In genomic region chr12:123139926-123140674, GRCh38 we compare ENCODE assay signal across 9 cellular contexts. TPM values are rescaled to one million over a fixed set of nuclear protein-coding genes. Genes with fewer than 3 reads are reported as not detected.
DNase-seq lines count a peak whose midpoint lies in the region; ATAC-seq, FAIRE-seq and TF ChIP-seq lines count a peak whose summit lies in the region.
"Had no signal": no experiment of that assay in that cellular context is flagged by ENCODE, and none has a peak within 500 bp of the region (broad histone marks: within the 10 kb centered on the region; RNA-seq: fewer than 3 reads in every experiment).

No MANE protein-coding gene starts in this region.

- intact Hi-C loops in HepG2 (cut with micrococcal nuclease; ENCODE audit: unreplicated experiment): loop anchor here (5.0 kb wide), 1 partner anchor 48 kb away; no protein-coding TSS in a partner anchor

- TF ChIP-seq RAD21 in HepG2 (CRISPR knock-in tag; IDR thresholded peaks at IDR 0.05): no peak

- TF ChIP-seq CTCF in HepG2 (CRISPR knock-in tag; IDR thresholded peaks at IDR 0.05) (no peak), tibial nerve (IDR thresholded peaks at IDR 0.05) (no peak)

- peak overlapping the region; percentile 94 for H3K4me2 ChIP-seq in HepG2 (ENCODE audit: low read depth, low read length)

- in situ Hi-C loops in HepG2 (cut with HindIII; ENCODE audit: extremely low pct_ligation_motif_present, low pct_unique_long_range_greater_than_20kb): no loop called here

- TF ChIP-seq EP300 in HepG2 (IDR thresholded peaks at IDR 0.05; ENCODE audit: low read depth in 2 of 2, low read length in 2 of 2): no peak
- 0 out of 2 replicates have a peak, but pooled peaks have one; percentile 11 for TF ChIP-seq EP300 in HepG2 (CRISPR knock-in tag; IDR thresholded peaks at IDR 0.05; ENCODE audit: borderline replicate concordance)
- no peak for TF ChIP-seq EP300 in tibial nerve (IDR thresholded peaks at IDR 0.05)

- H3K27me3 ChIP-seq in adipocyte (replicated peaks; ENCODE audit: control insufficient read depth, insufficient read depth, low read length) (no peaks in the 10 kb centered on the region), HepG2 (ENCODE audit: control insufficient read depth in 1 of 2, insufficient read depth in 2 of 2, low read length in 2 of 2) (no peaks in the 10 kb centered on the region), tibial nerve (no peaks in the 10 kb centered on the region)
- H3K27me3 ChIP-seq: cardiac muscle cell had no signal

- H3K9me3 ChIP-seq in adipocyte (ENCODE audit: control insufficient read depth, low read length): no peaks in the 10 kb centered on the region
- no peaks in the 10 kb centered on the region for H3K9me3 ChIP-seq in HepG2 (ENCODE audit: low read length)
- no peaks in the 10 kb centered on the region for H3K9me3 ChIP-seq in tibial nerve

- POLR2A ChIA-PET in HepG2 (lab: Yijun Ruan, JAX): interaction anchor here (0.8 to 4.2 kb wide), 14 partner anchors 8 to 225 kb away, joined by 3 to 34 read pairs (median 6); partner anchors contain the start of genes MPHOSPH9 and MTRFR

- peaks cover 4% of the 10 kb centered on the region for H3K36me3 ChIP-seq in adipocyte (ENCODE audit: control insufficient read depth, insufficient read depth, low read length, severe bottlenecking)
- H3K36me3 ChIP-seq in HepG2 (replicated peaks in 1 of 2; ENCODE audit: control insufficient read depth in 1 of 2, insufficient read depth in 2 of 2, low read length in 2 of 2): peaks cover 0 to 3% of the 10 kb centered on the region in 2 experiments; a peak in 3 of 5 replicates
- H3K36me3 ChIP-seq in tibial nerve: peaks cover 0 to 7% (median 0%) of the 10 kb centered on the region in 3 donors
- H3K36me3 ChIP-seq: cardiac muscle cell had no signal

- no peak overlapping the region for H2AFZ ChIP-seq in HepG2 (ENCODE audit: low read length)

- peaks cover 40% of the 10 kb centered on the region for H3K79me2 ChIP-seq in HepG2 (ENCODE audit: insufficient read depth, low read length)

- ATAC-seq in HepG2: peak; percentile 51
- no peak for ATAC-seq in GM21423 (IDR thresholded peaks at IDR 0.05; ENCODE audit: unreplicated experiment)

- 5% methylated on average over 6 of the region's 6 CpGs for WGBS in HepG2 (ENCODE audit: low lambda C conversion rate)
- WGBS in tibial nerve, 2 donors: 67 to 72% methylated on average over 6 of the region's 6 CpGs

- no peaks in the 10 kb centered on the region for H4K20me1 ChIP-seq in HepG2 (ENCODE audit: insufficient read depth, low read length)

- TF ChIP-seq POLR2A in HepG2 (IDR thresholded peaks at IDR 0.05; ENCODE audit: insufficient read depth in 1 of 2, low read depth in 2 of 2, low read length in 2 of 2): no peak
- TF ChIP-seq POLR2A in tibial nerve (IDR thresholded peaks at IDR 0.05): no peak

- peaks cover 45% of the 10 kb centered on the region for H3K4me1 ChIP-seq in adipocyte (ENCODE audit: control insufficient read depth, insufficient read depth, low read length)
- H3K4me1 ChIP-seq in HepG2 (ENCODE audit: insufficient read depth, low read length): peaks cover 64% of the 10 kb centered on the region
- peaks cover 0 to 48% (median 39%) of the 10 kb centered on the region in 4 donors for H3K4me1 ChIP-seq in tibial nerve

- H3K9ac ChIP-seq in adipocyte (ENCODE audit: low read length): peak overlapping the region; percentile 80
- H3K9ac ChIP-seq in HepG2 (ENCODE audit: insufficient read depth, low read depth, low read length): peak overlapping the region; percentile 77

- peak overlapping the region; percentile 97 for H3K27ac ChIP-seq in HepG2 (ENCODE audit: extremely low read length, insufficient read depth, low read length)
- H3K27ac ChIP-seq in tibial nerve: peak overlapping the region in 3 of 4 donors; percentile 75 to 88 (median 75)
- H3K27ac ChIP-seq: cardiac muscle cell had no signal

- no peak for FAIRE-seq in HepG2 (lab: Jason Lieb, UNC)

- H3K4me3 ChIP-seq in adipocyte (ENCODE audit: low read length) (no peak overlapping the region), HepG2 (replicated peaks in 1 of 3; ENCODE audit: insufficient read depth in 1 of 3, low read depth in 2 of 3, low read length in 3 of 3) (peak overlapping the region; percentile 10 to 71 (median 43)), tibial nerve (no peak overlapping the region)
- H3K4me3 ChIP-seq: cardiac muscle cell had no signal

- DNase-seq in NCI-H510A treated with DMSO at 0.1 percent for 48 hours (lab: John Stamatoyannopoulos, UW) (peak; percentile 43), NCI-H510A (lab: John Stamatoyannopoulos, UW) (no peak), adipocyte (ENCODE audit: low read depth) (peak; percentile 34), HepG2 (ENCODE audit: low spot score) (peak; percentile 61), tibial nerve (ENCODE audit: low spot score in 2 of 2) (no peak), NCI-H1436 (lab: John Stamatoyannopoulos, UW) (no peak)
- DNase-seq in activated CD4-positive, alpha-beta T cell treated with anti-CD3 and anti-CD28 coated beads for 1 hour: no peak

- CTCF ChIA-PET in HepG2 (lab: Yijun Ruan, JAX; ENCODE audit: low intra/inter-chr PET ratio, low total read pairs): no interaction called here

- BruUV-seq in HepG2 (replicated peaks; lab: Mats Ljungman, UMichigan): no TSS peak

TF ChIP-seq in HepG2, 621 proteins besides CTCF, POLR2A, EP300 and RAD21 (continues in another document):
- TF ChIP-seq ZNF746 (CRISPR knock-in tag; IDR thresholded peaks at IDR 0.05): no peak
- 0 out of 2 replicates have a peak, but pooled peaks have one; percentile 57 for TF ChIP-seq ZKSCAN5 (CRISPR knock-in tag; IDR thresholded peaks at IDR 0.05)
- peak; percentile 65 for TF ChIP-seq ZNF687 (CRISPR knock-in tag; IDR thresholded peaks at IDR 0.05)
- TF ChIP-seq POLR2AphosphoS5 (IDR thresholded peaks at IDR 0.05; ENCODE audit: low read depth, low read length): 0 out of 2 replicates have a peak, but pooled peaks have one; percentile 44
- 0 out of 2 replicates have a peak, but pooled peaks have one; percentile 30 for TF ChIP-seq ARHGAP35 (CRISPR knock-in tag; IDR thresholded peaks at IDR 0.05; ENCODE audit: borderline replicate concordance)
- TF ChIP-seq ZNF784 (CRISPR knock-in tag; IDR thresholded peaks at IDR 0.05; ENCODE audit: borderline replicate concordance): 0 out of 2 replicates have a peak, but pooled peaks have one; percentile 36

RNA-seq across cellular contexts. Expression of gene PITPNM2, which starts 10.8 kb away (rescaled TPM):
- total RNA-seq in HepG2 (2016; rRNA removed; fragmentation: Illumina TruSeq; extraction: Trizol) (4.2 and 4.7 TPM in 2 replicates), tibial nerve (1 to 10 TPM; 6.1 to 9.8 (median 9.0) TPM)
- 2.8 and 3.0 TPM in 2 replicates for total RNA-seq in HepG2 (2016; cell fraction: cytosol; rRNA removed; fragmentation: Illumina TruSeq; extraction: Trizol; ENCODE audit: low read depth)
- 4.4 and 4.6 TPM in 2 replicates for total RNA-seq in HepG2 (2016; cell fraction: insoluble cytoplasmic fraction; rRNA removed; fragmentation: Illumina TruSeq; extraction: Trizol)
- 4.6 and 5.9 TPM in 2 replicates for total RNA-seq in HepG2 (2016; cell fraction: membrane; rRNA removed; fragmentation: Illumina TruSeq; extraction: Trizol)
- 8.8 and 10.6 TPM in 2 replicates for total RNA-seq in HepG2 (2016; cell fraction: nucleus; rRNA removed; fragmentation: Illumina TruSeq; extraction: Trizol)
- polyA plus RNA-seq in HepG2 (2011; rRNA removed): 5.3 TPM in 2 replicates
- 1.9 and 2.8 TPM in 2 replicates for polyA plus RNA-seq in HepG2 (2011; cell fraction: cytosol; rRNA removed)
- polyA plus RNA-seq in HepG2 (2011; cell fraction: nucleus; rRNA removed): 29.2 and 36.9 TPM in 2 replicates
- 4.9 and 8.6 TPM in 2 replicates for polyA plus RNA-seq in HepG2 (2012)
- 2.0 and 2.7 TPM in 2 replicates for polyA plus RNA-seq in HepG2 (2016; cell fraction: cytosol; fragmentation: Illumina TruSeq; extraction: Trizol; ENCODE audit: low read depth)
- 4.0 and 5.3 TPM in 2 replicates for polyA plus RNA-seq in HepG2 (2016; cell fraction: insoluble cytoplasmic fraction; fragmentation: Illumina TruSeq; extraction: Trizol; ENCODE audit: low read depth)
- 3.2 and 3.3 TPM in 2 replicates for polyA plus RNA-seq in HepG2 (2016; cell fraction: membrane; fragmentation: Illumina TruSeq; extraction: Trizol; ENCODE audit: low read depth)
- polyA plus RNA-seq in HepG2 (2016; cell fraction: nucleus; fragmentation: Illumina TruSeq; extraction: Trizol; ENCODE audit: insufficient read depth, low read depth): 22.7 and 28.3 TPM in 2 replicates
- 9.4 and 13.8 TPM in 2 replicates for polyA minus RNA-seq in HepG2 (2011; rRNA and poly(A)+ RNA removed; ENCODE audit: low replicate concordance)
- polyA minus RNA-seq in HepG2 (2011; cell fraction: cytosol; rRNA and poly(A)+ RNA removed): 4.8 and 6.2 TPM in 2 replicates
- 17.6 and 22.1 TPM in 2 replicates for polyA minus RNA-seq in HepG2 (2011; cell fraction: nucleus; rRNA and poly(A)+ RNA removed)

Comparison
In these comparisons a context has a peak if more than half of its experiments do, and no peak if none do; other contexts are left out.
1. DNase-seq: peak in NCI-H510A treated with DMSO at 0.1 percent for 48 hours (single experiment), adipocyte (single experiment) and HepG2 (single experiment); none in NCI-H510A (single experiment), tibial nerve (0 of 2), NCI-H1436 (single experiment) and activated CD4-positive, alpha-beta T cell treated with anti-CD3 and anti-CD28 coated beads for 1 hour (single experiment).
2. H3K4me3 ChIP-seq: peak in HepG2 (3 of 3); none in adipocyte (single experiment) and tibial nerve (0 of 4).